In the genomic region with DNA sequence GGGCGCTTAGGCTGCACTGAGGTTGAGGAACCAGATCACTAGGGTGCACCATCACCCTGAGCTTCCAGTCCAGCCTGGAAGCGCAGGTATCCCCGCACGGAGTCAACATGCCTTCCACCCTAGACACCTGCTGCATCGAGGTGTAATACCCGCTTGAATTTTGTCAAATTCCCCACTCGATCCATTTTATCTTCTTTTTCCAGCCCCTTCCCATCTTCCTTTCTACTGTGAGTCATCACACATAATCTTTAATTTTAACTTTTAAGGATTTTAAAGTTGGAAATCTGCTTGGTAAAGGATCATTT, we compare ENCODE assay signal across 8 cellular contexts. TPM values are rescaled to one million over a fixed set of nuclear protein-coding genes. Genes with fewer than 3 reads are reported as not detected.
A peak's percentile ranks its signal among the peaks of the same experiment; 100 is the strongest.
DNase-seq lines count a peak whose midpoint lies in the region; ATAC-seq and TF ChIP-seq lines count a peak whose summit lies in the region.

No MANE protein-coding gene starts in this region.

- TF ChIP-seq CTCF in lung (IDR thresholded peaks at IDR 0.05; ENCODE audit: control extremely low read depth, extremely low read depth) = no peak

- H3K36me3 Mint-ChIP-seq in activated naive CD4-positive, alpha-beta T cell treated with anti-CD3 and anti-CD28 coated beads, Interleukin-2, amount 10 ng/mL, durations not matched to agents 7 days and 5 days = peaks cover 24% of the 10 kb centered on the region

- H3K36me3 ChIP-seq in lung (ENCODE audit: control insufficient read depth in 2 of 2, insufficient read depth in 2 of 2, low read length in 2 of 2) = no peaks in the 10 kb centered on the region

- no peak overlapping the region for H3K27ac ChIP-seq in lung (ENCODE audit: low read depth in 1 of 2, low read length in 1 of 2)

- CTCF ChIA-PET in activated naive CD4-positive, alpha-beta T cell treated with anti-CD3 and anti-CD28 coated beads, Interleukin-2, amount 10 ng/mL, durations not matched to agents 7 days and 5 days (lab: Charles Lee) = interaction anchor here (0.6 kb wide), 1 partner anchor 185 kb away, joined by 3 read pairs; no protein-coding TSS in a partner anchor

- ATAC-seq in HG03139 (IDR thresholded peaks at IDR 0.05; ENCODE audit: unreplicated experiment) (peak; percentile 44), lung (ENCODE audit: insufficient read depth, low FRiP score) (no peak)

- no peak for DNase-seq in activated naive CD4-positive, alpha-beta T cell treated with anti-CD3 and anti-CD28 coated beads, Interleukin-2, amount 10 ng/mL, durations not matched to agents 7 days and 5 days
- no peak for DNase-seq in activated naive CD4-positive, alpha-beta T cell treated with Interleukin-2 at 50 U/mL for 16 hours
- peak; percentile 70 for DNase-seq in amniotic epithelial cell (ENCODE audit: low read depth)
- no peak for DNase-seq in lung (ENCODE audit: low spot score)
- DNase-seq in anterior cingulate cortex (lab: John Stamatoyannopoulos, UW) = no peak
- DNase-seq in occipital lobe (lab: John Stamatoyannopoulos, UW) = no peak
- no peak for DNase-seq in globus pallidus (ENCODE audit: low spot score)

- H3K27me3 Mint-ChIP-seq in activated naive CD4-positive, alpha-beta T cell treated with anti-CD3 and anti-CD28 coated beads, Interleukin-2, amount 10 ng/mL, durations not matched to agents 7 days and 5 days = peaks cover 5% of the 10 kb centered on the region

- WGBS in lung, 2 donors = 1 to 2% methylated on average over 7 of the region's 7 CpGs

- peak overlapping the region; percentile 95 for H3K27ac Mint-ChIP-seq in activated naive CD4-positive, alpha-beta T cell treated with anti-CD3 and anti-CD28 coated beads, Interleukin-2, amount 10 ng/mL, durations not matched to agents 7 days and 5 days

- H3K27me3 ChIP-seq in lung (ENCODE audit: control insufficient read depth, insufficient read depth) = no peaks in the 10 kb centered on the region

- H3K9me3 ChIP-seq in lung (ENCODE audit: control insufficient read depth in 2 of 2, insufficient read depth in 1 of 2, low read length in 1 of 2) = no peaks in the 10 kb centered on the region

- peaks cover 0 to 2% of the 10 kb centered on the region in 2 donors for H3K4me1 ChIP-seq in lung (ENCODE audit: control insufficient read depth in 2 of 2, insufficient read depth in 2 of 2, low read length in 2 of 2)

- peak overlapping the region; percentile 76 for H3K4me3 ChIP-seq in lung

- H3K4me3 Mint-ChIP-seq in activated naive CD4-positive, alpha-beta T cell treated with anti-CD3 and anti-CD28 coated beads, Interleukin-2, amount 10 ng/mL, durations not matched to agents 7 days and 5 days = peak overlapping the region; percentile 91

- no peaks in the 10 kb centered on the region for H3K9me3 Mint-ChIP-seq in activated naive CD4-positive, alpha-beta T cell treated with anti-CD3 and anti-CD28 coated beads, Interleukin-2, amount 10 ng/mL, durations not matched to agents 7 days and 5 days

- peaks cover 56% of the 10 kb centered on the region for H3K4me1 Mint-ChIP-seq in activated naive CD4-positive, alpha-beta T cell treated with anti-CD3 and anti-CD28 coated beads, Interleukin-2, amount 10 ng/mL, durations not matched to agents 7 days and 5 days

RNA-seq across cellular contexts. Expression of gene PLK4, which starts 0.8 kb away (rescaled TPM):
- total RNA-seq in lung (10 to 100 TPM in 1 of 2 donors, 1 to 10 TPM in 1; 2.4 to 13.3 TPM), occipital lobe (11.7 TPM)
- polyA plus RNA-seq in lung = 1 to 10 TPM; 1.2 to 1.3 TPM
